ENCODE assay signal across 8 cellular contexts in genomic region chrX:81121513-81122363, GRCh38.
A peak's percentile ranks its signal among the peaks of the same experiment; 100 is the strongest.
DNase-seq lines count a peak whose midpoint lies in the region; ATAC-seq and TF ChIP-seq lines count a peak whose summit lies in the region.

No MANE protein-coding gene starts in this region.

- CTCF ChIA-PET in CD4-positive, alpha-beta T cell (lab: Charles Lee): interaction anchor here (1.2 kb wide), 1 partner anchor 79 kb away, joined by 3 read pairs; the partner anchor contains the start of gene HMGN5
- CTCF ChIA-PET in PC-3 (lab: Charles Lee): interaction anchor here (0.6 to 1.2 kb wide), 2 partner anchors 241 to 495 kb away, joined by 3 read pairs; no protein-coding TSS in a partner anchor

- POLR2A ChIA-PET in CD4-positive, alpha-beta T cell (lab: Charles Lee): no interaction called here
- POLR2A ChIA-PET in PC-3 (lab: Charles Lee; ENCODE audit: unreplicated experiment): interaction anchor here (0.6 kb wide), 1 partner anchor 242 kb away, joined by 4 read pairs; no protein-coding TSS in a partner anchor

- intact Hi-C loops in CD4-positive, alpha-beta T cell (cut with DNase I, micrococcal nuclease): loop anchor here (1.0 to 5.0 kb wide), 3 partner anchors 80 to 313 kb away; partner anchors contain the start of genes BRWD3 (in 1 of the 2) and HMGN5 (in 1 of the 2)
- intact Hi-C loops in PC-3 (cut with micrococcal nuclease): loop anchor here (1.0 to 2.0 kb wide), 3 partner anchors 241 to 313 kb away; partner anchors contain the start of gene BRWD3
- intact Hi-C loops in esophagus squamous epithelium (cut with DNase I): no loop called here

- peak; percentile 72 to 86 (median 80) for DNase-seq in CD4-positive, alpha-beta T cell
- DNase-seq in PC-3 (peak; percentile 94), esophagus squamous epithelium (lab: John Stamatoyannopoulos, UW) (peak; percentile 30)
- peak; percentile 84 for DNase-seq in activated T-cell treated with anti-CD3 and anti-CD28 coated beads, Interleukin-2, amount 50 U/mL, for 4 hours
- DNase-seq in stimulated activated CD8-positive, alpha-beta memory T cell treated with anti-CD3 and anti-CD28 coated beads, Interleukin-4, amount 100 ng/mL, for 48 hours: peak; percentile 88

- WGBS in esophagus squamous epithelium, 2 donors: 0 to 29% methylated on average over 13 to 33 of the region's 34 CpGs

- H3K27ac Mint-ChIP-seq in CD4-positive, alpha-beta T cell: peak overlapping the region; percentile 62

- H3K27me3 ChIP-seq in CD4-positive, alpha-beta T cell (ENCODE audit: control insufficient read depth, insufficient read depth, low read length): no peaks in the 10 kb centered on the region
- peaks cover 12% of the 10 kb centered on the region; the same call in 1 of the 2 replicates for H3K27me3 ChIP-seq in PC-3 (ENCODE audit: low read length)
- H3K27me3 ChIP-seq in esophagus squamous epithelium: no peaks in the 10 kb centered on the region
- H3K27me3 ChIP-seq in muscle layer of colon (ENCODE audit: control insufficient read depth in 1 of 2, insufficient read depth in 2 of 2, low read length in 2 of 2): no peaks in the 10 kb centered on the region

- no peaks in the 10 kb centered on the region for H3K9me2 ChIP-seq in PC-3 (replicated peaks; ENCODE audit: low read length)

- no peak for TF ChIP-seq CTCF in CD4-positive, alpha-beta T cell (IDR thresholded peaks at IDR 0.05)
- TF ChIP-seq CTCF in PC-3 (conservative IDR thresholded peaks at IDR 0.05; ENCODE audit: low read depth, low read length) (no peak), esophagus squamous epithelium (IDR thresholded peaks at IDR 0.05) (no peak)

- H3K4me1 Mint-ChIP-seq in CD4-positive, alpha-beta T cell (ENCODE audit: low read depth): peaks cover 9% of the 10 kb centered on the region
- H3K4me1 Mint-ChIP-seq in activated T-cell treated with anti-CD3 and anti-CD28 coated beads, Interleukin-2, amount 50 U/mL, for 4 hours (ENCODE audit: low read depth): no peaks in the 10 kb centered on the region

- no peaks in the 10 kb centered on the region for H3K9me3 ChIP-seq in CD4-positive, alpha-beta T cell (ENCODE audit: control insufficient read depth, low read length)
- no peaks in the 10 kb centered on the region for H3K9me3 ChIP-seq in PC-3 (ENCODE audit: low read length)
- H3K9me3 ChIP-seq in esophagus squamous epithelium: no peaks in the 10 kb centered on the region
- no peaks in the 10 kb centered on the region for H3K9me3 ChIP-seq in muscle layer of colon (ENCODE audit: low read length)

- no peaks in the 10 kb centered on the region for H3K9me3 Mint-ChIP-seq in CD4-positive, alpha-beta T cell
- no peaks in the 10 kb centered on the region for H3K9me3 Mint-ChIP-seq in activated T-cell treated with anti-CD3 and anti-CD28 coated beads, Interleukin-2, amount 50 U/mL, for 4 hours

- ATAC-seq in CD4-positive, alpha-beta T cell (ENCODE audit: poor library complexity): peak; percentile 92
- peak; percentile 97 for ATAC-seq in GM19455 (IDR thresholded peaks at IDR 0.05; ENCODE audit: unreplicated experiment)
- ATAC-seq in HG03575 (IDR thresholded peaks at IDR 0.05; ENCODE audit: extremely low read depth, insufficient number of reproducible peaks, low FRiP score, unreplicated experiment): peak; percentile 82
- ATAC-seq in PC-3: peak; percentile 96
- ATAC-seq in activated T-cell treated with anti-CD3 and anti-CD28 coated beads, Interleukin-2, amount 50 U/mL, for 4 hours: peak; percentile 98

- H3K4me1 ChIP-seq in PC-3 (ENCODE audit: insufficient read depth, low read length): no peaks in the 10 kb centered on the region
- H3K4me1 ChIP-seq in esophagus squamous epithelium: peaks cover 0 to 13% (median 0%) of the 10 kb centered on the region in 3 donors
- no peaks in the 10 kb centered on the region for H3K4me1 ChIP-seq in muscle layer of colon (ENCODE audit: insufficient read depth, low read length)

- H3K4me3 ChIP-seq in PC-3 (ENCODE audit: low read length) (peak overlapping the region; percentile 94), esophagus squamous epithelium (peak overlapping the region; percentile 41 to 66 (median 56)), muscle layer of colon (ENCODE audit: low read depth in 1 of 2, low read length in 2 of 2) (peak overlapping the region; percentile 47 to 60)

- no peaks in the 10 kb centered on the region for H3K27me3 Mint-ChIP-seq in CD4-positive, alpha-beta T cell
- no peaks in the 10 kb centered on the region for H3K27me3 Mint-ChIP-seq in activated T-cell treated with anti-CD3 and anti-CD28 coated beads, Interleukin-2, amount 50 U/mL, for 4 hours (ENCODE audit: low read depth)

- no TSS peak for BruUV-seq in PC-3 (replicated peaks; lab: Mats Ljungman, UMichigan)

- peak overlapping the region; percentile 95 for H3K4me2 ChIP-seq in PC-3 (ENCODE audit: low read length)

- no peaks in the 10 kb centered on the region for H4K20me1 ChIP-seq in PC-3 (ENCODE audit: low read length)

- no peaks in the 10 kb centered on the region for H3K79me2 ChIP-seq in PC-3 (ENCODE audit: low read length)

- H2AFZ ChIP-seq in PC-3 (ENCODE audit: low read length): peak overlapping the region; percentile 100

- no peak overlapping the region for H3K27ac ChIP-seq in CD4-positive, alpha-beta T cell (ENCODE audit: low read depth, low read length)
- H3K27ac ChIP-seq in PC-3 (ENCODE audit: low read length): no peak overlapping the region
- peak overlapping the region; percentile 49 to 82 (median 68) for H3K27ac ChIP-seq in esophagus squamous epithelium
- H3K27ac ChIP-seq in muscle layer of colon (ENCODE audit: low read depth, low read length): no peak overlapping the region

- H3K36me3 Mint-ChIP-seq in CD4-positive, alpha-beta T cell (ENCODE audit: low read depth): peaks cover 11% of the 10 kb centered on the region
- no peaks in the 10 kb centered on the region for H3K36me3 Mint-ChIP-seq in activated T-cell treated with anti-CD3 and anti-CD28 coated beads, Interleukin-2, amount 50 U/mL, for 4 hours (ENCODE audit: insufficient read depth)

- peak in 1 of 4 donors; percentile 34 for TF ChIP-seq POLR2A in esophagus squamous epithelium (IDR thresholded peaks at IDR 0.05)

- H3K9ac ChIP-seq in PC-3 (ENCODE audit: low read length): peak overlapping the region; percentile 30
- H3K9ac ChIP-seq in muscle layer of colon (ENCODE audit: low read length): peak overlapping the region; percentile 46

- no peaks in the 10 kb centered on the region for H3F3A ChIP-seq in PC-3 (ENCODE audit: low read length, unreplicated experiment)

- H3K36me3 ChIP-seq in PC-3 (ENCODE audit: low read depth, low read length) (no peaks in the 10 kb centered on the region), esophagus squamous epithelium (no peaks in the 10 kb centered on the region), muscle layer of colon (ENCODE audit: insufficient read depth, low read length) (no peaks in the 10 kb centered on the region)

- H3K4me3 Mint-ChIP-seq in CD4-positive, alpha-beta T cell: peak overlapping the region; percentile 92
- H3K4me3 Mint-ChIP-seq in activated T-cell treated with anti-CD3 and anti-CD28 coated beads, Interleukin-2, amount 50 U/mL, for 4 hours: peak overlapping the region; percentile 92

Comparison
In these comparisons a context has a peak if more than half of its experiments do, and no peak if none do; other contexts are left out.
1. DNase-seq: peak in every context shown above with its lines; median percentile 94 in PC-3; 88 in stimulated activated CD8-positive, alpha-beta memory T cell treated with anti-CD3 and anti-CD28 coated beads, Interleukin-4, amount 100 ng/mL, for 48 hours; 84 in activated T-cell treated with anti-CD3 and anti-CD28 coated beads, Interleukin-2, amount 50 U/mL, for 4 hours; 80 in CD4-positive, alpha-beta T cell; 30 in esophagus squamous epithelium.
2. H3K27ac ChIP-seq: peak in esophagus squamous epithelium (4 of 4); none in CD4-positive, alpha-beta T cell (single experiment), PC-3 (single experiment) and muscle layer of colon (single experiment).
3. Peak in every context shown above with its lines, with median percentiles within 50 percentile points of each other: ATAC-seq and H3K4me3 ChIP-seq.